ENCODE assay signal across 20 cellular contexts in genomic region chr16:11501583-11502138, GRCh38.
DNase-seq lines count a peak whose midpoint lies in the region; ATAC-seq, FAIRE-seq and TF ChIP-seq lines count a peak whose summit lies in the region.
"Had no signal": no experiment of that assay in that cellular context is flagged by ENCODE, and none has a peak within 500 bp of the region (broad histone marks: within the 10 kb centered on the region; RNA-seq: fewer than 3 reads in every experiment).

No MANE protein-coding gene starts in this region.

- no peak overlapping the region for H4K5ac ChIP-seq in mesendoderm (ENCODE audit: low read length)

- peak overlapping the region; percentile 26 to 88; a peak in 4 of 6 replicates for H3K27ac ChIP-seq in A549
- H3K27ac ChIP-seq in HUES6 (ENCODE audit: low read depth, low read length): no peak overlapping the region
- H3K27ac ChIP-seq in mesendoderm (ENCODE audit: low read depth, low read length): no peak overlapping the region
- H3K27ac ChIP-seq: C4-2B, PC-9, SJCRH30 had no signal

- ATAC-seq in A549: no peak
- ATAC-seq in natural killer cell treated with Interleukin-12 subunit alpha and Interleukin-12 subunit beta and Interleukin-15 and Interleukin-18, amount 100 ng/mL, for 72 hours: no peak

- no peak for TF ChIP-seq RAD21 in A549 (conservative IDR thresholded peaks at IDR 0.05 in 1 of 2, IDR thresholded peaks at IDR 0.05 in 1 of 2)

- H3K4me1 ChIP-seq in A549 (peaks cover 32% of the 10 kb centered on the region), HUES6 (ENCODE audit: control insufficient read depth, insufficient read depth, low read length) (peaks cover 41% of the 10 kb centered on the region), mesendoderm (ENCODE audit: control insufficient read depth, low read depth, low read length) (peaks cover 7% of the 10 kb centered on the region)

- no peak overlapping the region for H2AK5ac ChIP-seq in mesendoderm (ENCODE audit: low read length)

- peak overlapping the region; percentile 21 for H2BK5ac ChIP-seq in mesendoderm (ENCODE audit: low read length)

- WGBS in A549 (ENCODE audit: missing lambda C conversion rate): 83% methylated on average over 9 of the region's 12 CpGs
- no CpG with 5 or more reads among the region's 12 CpGs for WGBS in mesendoderm (ENCODE audit: extremely low coverage, insufficient coverage, low lambda C conversion rate)

- H3K9ac ChIP-seq in HUES6 (ENCODE audit: low read length) (peak overlapping the region; percentile 27), mesendoderm (ENCODE audit: low read length) (peak overlapping the region; percentile 14)

- no peak overlapping the region for H2BK15ac ChIP-seq in mesendoderm (replicated peaks; ENCODE audit: low read depth)

- H3K18ac ChIP-seq in mesendoderm (ENCODE audit: low read length): no peak overlapping the region

- no peak for FAIRE-seq in A549 (lab: Jason Lieb, UNC)
- FAIRE-seq: GM12891, H54 had no signal

- no peaks in the 10 kb centered on the region for H3K36me3 Mint-ChIP-seq in natural killer cell treated with Interleukin-12 subunit alpha and Interleukin-12 subunit beta and Interleukin-15 and Interleukin-18, amount 100 ng/mL, for 72 hours

- H3K56ac ChIP-seq in mesendoderm (ENCODE audit: low read length): peak overlapping the region; percentile 73

- H3K9me3 Mint-ChIP-seq in natural killer cell treated with Interleukin-12 subunit alpha and Interleukin-12 subunit beta and Interleukin-15 and Interleukin-18, amount 100 ng/mL, for 72 hours: no peaks in the 10 kb centered on the region

- no peaks in the 10 kb centered on the region for H3K27me3 Mint-ChIP-seq in natural killer cell treated with Interleukin-12 subunit alpha and Interleukin-12 subunit beta and Interleukin-15 and Interleukin-18, amount 100 ng/mL, for 72 hours

- TF ChIP-seq EP300 in A549 (IDR thresholded peaks at IDR 0.05): no peak

- no peak overlapping the region for H3K4me3 ChIP-seq in A549
- H3K4me3 ChIP-seq in HUES6 (ENCODE audit: low read depth, low read length): peak overlapping the region; percentile 35; the same call in 1 of the 2 replicates
- no peak overlapping the region for H3K4me3 ChIP-seq in mesendoderm (ENCODE audit: low read length)
- H3K4me3 ChIP-seq: PC-9, SJCRH30 had no signal

- H3K27me3 ChIP-seq in HUES6 (ENCODE audit: control insufficient read depth, insufficient read depth, low read length): no peaks in the 10 kb centered on the region
- no peaks in the 10 kb centered on the region for H3K27me3 ChIP-seq in mesendoderm (ENCODE audit: insufficient read depth, low read length, poor library complexity)
- H3K27me3 ChIP-seq: SJCRH30 had no signal

- POLR2A ChIA-PET in A549 (lab: Yijun Ruan, JAX): no interaction called here

- H3K36me3 ChIP-seq in HUES6 (ENCODE audit: control insufficient read depth, insufficient read depth, low read length) (no peaks in the 10 kb centered on the region), mesendoderm (ENCODE audit: control insufficient read depth, insufficient read depth, low read length) (no peaks in the 10 kb centered on the region)
- H3K36me3 ChIP-seq: SJCRH30 had no signal

- H3K9me3 ChIP-seq in A549: no peaks in the 10 kb centered on the region
- no peaks in the 10 kb centered on the region for H3K9me3 ChIP-seq in HUES6 (ENCODE audit: control insufficient read depth, insufficient read depth, low read depth, low read length)
- H3K9me3 ChIP-seq: SJCRH30 had no signal

- no peak overlapping the region for H2BK120ac ChIP-seq in mesendoderm (ENCODE audit: low read depth, low read length)

- DNase-seq in A549 (ENCODE audit: low read depth in 1 of 2, low spot score in 1 of 2): peak in 1 of 2 experiments; percentile 36
- peak; percentile 56 for DNase-seq in iPS DF 19.7 (ENCODE audit: low read depth, low spot score)
- peak; percentile 78 for DNase-seq in mesendoderm
- no peak for DNase-seq in natural killer cell treated with Interleukin-12 subunit alpha and Interleukin-12 subunit beta and Interleukin-15 and Interleukin-18, amount 100 ng/mL, for 72 hours (ENCODE audit: low spot score)
- no peak for DNase-seq in C1 segment of cervical spinal cord (lab: John Stamatoyannopoulos, UW)
- DNase-seq in activated CD8-positive, alpha-beta memory T cell treated with anti-CD3 and anti-CD28 coated beads, Interleukin-2, amount 50 U/mL, for 48 hours: no peak
- DNase-seq in Kasumi-1 (lab: John Stamatoyannopoulos, UW): no peak
- DNase-seq: 8988T, DMS 273 treated with DMSO at 0.1 percent for 48 hours, GF-D8, MV-4-11, NCI-H1417, NCI-H187 treated with DMSO at 0.1 percent for 48 hours, NCI-H748 treated with DMSO at 0.1 percent for 48 hours, PC-9 had no signal

- no peak overlapping the region for H3K27ac Mint-ChIP-seq in natural killer cell treated with Interleukin-12 subunit alpha and Interleukin-12 subunit beta and Interleukin-15 and Interleukin-18, amount 100 ng/mL, for 72 hours

- CTCF ChIA-PET in A549 (lab: Yijun Ruan, JAX): interaction anchor here (0.7 to 4.1 kb wide), 3 partner anchors 94 to 538 kb away, joined by 3 to 14 read pairs (median 4); no protein-coding TSS in a partner anchor

- TF ChIP-seq CTCF in A549 (IDR thresholded peaks at IDR 0.05): no peak

- no peak overlapping the region for H3K23ac ChIP-seq in mesendoderm (ENCODE audit: low read length)

- no peak overlapping the region for H3K4me2 ChIP-seq in A549
- H3K4me2 ChIP-seq in mesendoderm (ENCODE audit: low read length): no peak overlapping the region
- H3K4me2 ChIP-seq: PC-9 had no signal

- no peak for TF ChIP-seq POLR2A in A549 (IDR thresholded peaks at IDR 0.05; ENCODE audit: low read length)

- no peak overlapping the region for H4K8ac ChIP-seq in mesendoderm (ENCODE audit: low read depth, low read length)

- no peaks in the 10 kb centered on the region for H3K79me1 ChIP-seq in mesendoderm (ENCODE audit: low read length)

- no peaks in the 10 kb centered on the region for H3K79me2 ChIP-seq in mesendoderm (ENCODE audit: control insufficient read depth, insufficient read depth, low read length)

- H3K4me1 Mint-ChIP-seq in natural killer cell treated with Interleukin-12 subunit alpha and Interleukin-12 subunit beta and Interleukin-15 and Interleukin-18, amount 100 ng/mL, for 72 hours (ENCODE audit: low read depth in 2 of 2): peaks cover 7 to 10% of the 10 kb centered on the region in 2 donors

- H3K4me3 Mint-ChIP-seq in natural killer cell treated with Interleukin-12 subunit alpha and Interleukin-12 subunit beta and Interleukin-15 and Interleukin-18, amount 100 ng/mL, for 72 hours: no peak overlapping the region

- H3K4ac ChIP-seq in mesendoderm (ENCODE audit: low read depth, low read length): no peak overlapping the region

TF ChIP-seq in A549, 52 proteins besides CTCF, POLR2A, EP300 and RAD21:
- TF ChIP-seq KDM1A (IDR thresholded peaks at IDR 0.05; ENCODE audit: low read depth) (no peak), ESRRA (IDR thresholded peaks at IDR 0.05; ENCODE audit: borderline replicate concordance, low read length) (no peak), SMC3 (IDR thresholded peaks at IDR 0.05) (no peak), NPAS2 (CRISPR knock-in tag; IDR thresholded peaks at IDR 0.05; ENCODE audit: borderline replicate concordance) (no peak), SREBF2 (IDR thresholded peaks at IDR 0.05) (no peak), CHD2 (IDR thresholded peaks at IDR 0.05; ENCODE audit: low read length, partially characterized antibody) (no peak), CBX8 (IDR thresholded peaks at IDR 0.05) (no peak), FOSL2 (IDR thresholded peaks at IDR 0.05) (no peak), FOSL2 (CRISPR knock-in tag; IDR thresholded peaks at IDR 0.05) (no peak), EHF (CRISPR knock-in tag; IDR thresholded peaks at IDR 0.05) (no peak), KDM5A (IDR thresholded peaks at IDR 0.05) (no peak), JUNB (IDR thresholded peaks at IDR 0.05) (no peak), EHMT2 (IDR thresholded peaks at IDR 0.05; ENCODE audit: low read depth) (no peak)
- TF ChIP-seq, protein P1, sequence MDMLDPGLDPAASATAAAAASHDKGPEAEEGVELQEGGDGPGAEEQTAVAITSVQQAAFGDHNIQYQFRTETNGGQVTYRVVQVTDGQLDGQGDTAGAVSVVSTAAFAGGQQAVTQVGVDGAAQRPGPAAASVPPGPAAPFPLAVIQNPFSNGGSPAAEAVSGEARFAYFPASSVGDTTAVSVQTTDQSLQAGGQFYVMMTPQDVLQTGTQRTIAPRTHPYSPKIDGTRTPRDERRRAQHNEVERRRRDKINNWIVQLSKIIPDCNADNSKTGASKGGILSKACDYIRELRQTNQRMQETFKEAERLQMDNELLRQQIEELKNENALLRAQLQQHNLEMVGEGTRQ (IDR thresholded peaks at IDR 0.05): no peak
- TF ChIP-seq, protein P2, sequence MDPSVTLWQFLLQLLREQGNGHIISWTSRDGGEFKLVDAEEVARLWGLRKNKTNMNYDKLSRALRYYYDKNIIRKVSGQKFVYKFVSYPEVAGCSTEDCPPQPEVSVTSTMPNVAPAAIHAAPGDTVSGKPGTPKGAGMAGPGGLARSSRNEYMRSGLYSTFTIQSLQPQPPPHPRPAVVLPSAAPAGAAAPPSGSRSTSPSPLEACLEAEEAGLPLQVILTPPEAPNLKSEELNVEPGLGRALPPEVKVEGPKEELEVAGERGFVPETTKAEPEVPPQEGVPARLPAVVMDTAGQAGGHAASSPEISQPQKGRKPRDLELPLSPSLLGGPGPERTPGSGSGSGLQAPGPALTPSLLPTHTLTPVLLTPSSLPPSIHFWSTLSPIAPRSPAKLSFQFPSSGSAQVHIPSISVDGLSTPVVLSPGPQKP (IDR thresholded peaks at IDR 0.05; ENCODE audit: low read depth, low read length): no peak
TF ChIP-seq in A549: peak in this region for 0.

Comparison
In these comparisons a context has a peak if more than half of its experiments do, and no peak if none do; other contexts are left out.
1. DNase-seq: peak in iPS DF 19.7 (single experiment) and mesendoderm (single experiment); none in natural killer cell treated with Interleukin-12 subunit alpha and Interleukin-12 subunit beta and Interleukin-15 and Interleukin-18, amount 100 ng/mL, for 72 hours (single experiment), C1 segment of cervical spinal cord (0 of 14), activated CD8-positive, alpha-beta memory T cell treated with anti-CD3 and anti-CD28 coated beads, Interleukin-2, amount 50 U/mL, for 48 hours (single experiment) and Kasumi-1 (0 of 2).
2. H3K27ac ChIP-seq: peak in A549 (2 of 2); none in HUES6 (single experiment) and mesendoderm (single experiment).